19 cellular contexts compared by ENCODE assay signal in the genomic region with DNA sequence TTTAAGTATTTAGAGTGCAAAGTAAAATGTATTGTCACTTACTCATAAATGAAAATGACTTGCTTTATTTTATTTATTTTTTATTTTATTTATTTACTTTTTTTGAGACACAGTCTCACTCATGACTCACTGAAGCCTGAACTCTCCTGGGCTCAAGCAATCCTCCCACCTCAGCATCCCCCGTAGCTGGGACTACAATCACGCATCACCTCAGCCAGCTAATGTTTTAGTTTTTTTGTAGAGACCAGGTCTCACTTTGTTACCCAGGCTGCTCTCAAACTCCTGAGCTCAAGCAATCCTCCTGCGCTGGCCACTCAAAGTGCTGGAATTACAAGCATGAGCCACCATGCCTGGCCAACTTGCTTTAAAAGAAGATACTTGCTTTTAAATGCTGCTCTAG.
A peak's percentile ranks its signal among the peaks of the same experiment; 100 is the strongest.
DNase-seq lines count a peak whose midpoint lies in the region; ATAC-seq and TF ChIP-seq lines count a peak whose summit lies in the region.
"Had no signal": no experiment of that assay in that cellular context is flagged by ENCODE, and none has a peak within 500 bp of the region (broad histone marks: within the 10 kb centered on the region; RNA-seq: fewer than 3 reads in every experiment).

No MANE protein-coding gene starts in this region.

- H3K27me3 ChIP-seq in OCI-LY1 (ENCODE audit: insufficient read depth, low read length) (no peaks in the 10 kb centered on the region), endodermal cell (ENCODE audit: control insufficient read depth, insufficient read depth, low read length, poor library complexity, severe bottlenecking) (no peaks in the 10 kb centered on the region), brain microvascular endothelial cell (replicated peaks) (no peaks in the 10 kb centered on the region)
- no peaks in the 10 kb centered on the region for H3K27me3 ChIP-seq in CD8-positive, alpha-beta memory T cell (ENCODE audit: insufficient read depth, low read length, poor library complexity, severe bottlenecking)
- H3K27me3 ChIP-seq: BE2C had no signal

- no peaks in the 10 kb centered on the region for H3K36me3 Mint-ChIP-seq in endodermal cell (ENCODE audit: low read depth)
- H3K36me3 Mint-ChIP-seq in neural crest cell (ENCODE audit: low read depth) = no peaks in the 10 kb centered on the region
- no peaks in the 10 kb centered on the region for H3K36me3 Mint-ChIP-seq in CD8-positive, alpha-beta memory T cell
- H3K36me3 Mint-ChIP-seq: CD4-positive, alpha-beta memory T cell had no signal

- DNase-seq in endodermal cell (no peak), neural crest cell (ENCODE audit: low read depth, low spot score) (no peak), anterior cingulate cortex (lab: John Stamatoyannopoulos, UW) (no peak), brain microvascular endothelial cell (no peak)
- DNase-seq in CD8-positive, alpha-beta memory T cell = no peak
- DNase-seq: ACHN; BE2C; CD4-positive, alpha-beta memory T cell; COR-L47; DMS153; DMS79 treated with DMSO at 0.1 percent for 48 hours; EL; GOT3 had no signal

- H3K27ac ChIP-seq in OCI-LY1 (ENCODE audit: low read depth, low read length, poor library complexity, severe bottlenecking) (no peak overlapping the region), endodermal cell (ENCODE audit: low read depth, low read length) (no peak overlapping the region), brain microvascular endothelial cell (no peak overlapping the region)
- no peak overlapping the region for H3K27ac ChIP-seq in CD8-positive, alpha-beta memory T cell (ENCODE audit: low read depth, low read length)
- H3K27ac ChIP-seq: C4-2B, HL-60 had no signal

- in situ Hi-C loops in brain microvascular endothelial cell (cut with HindIII; ENCODE audit: low pct_ligation_motif_present, low sequenced_read_pairs) = no loop called here

- H3K4me3 Mint-ChIP-seq in endodermal cell (no peak overlapping the region), neural crest cell (no peak overlapping the region)
- no peak overlapping the region for H3K4me3 Mint-ChIP-seq in CD8-positive, alpha-beta memory T cell
- H3K4me3 Mint-ChIP-seq: CD4-positive, alpha-beta memory T cell had no signal

- H3K4me1 Mint-ChIP-seq in endodermal cell = peaks cover 15% of the 10 kb centered on the region
- H3K4me1 Mint-ChIP-seq in neural crest cell = peaks cover 30% of the 10 kb centered on the region
- H3K4me1 Mint-ChIP-seq in CD8-positive, alpha-beta memory T cell = no peaks in the 10 kb centered on the region
- H3K4me1 Mint-ChIP-seq: CD4-positive, alpha-beta memory T cell had no signal

- no peaks in the 10 kb centered on the region for H3K79me2 ChIP-seq in OCI-LY1 (ENCODE audit: insufficient read depth, low read length)

- H3K9me3 ChIP-seq in OCI-LY1 (ENCODE audit: low read length) (no peaks in the 10 kb centered on the region), endodermal cell (ENCODE audit: control insufficient read depth, low read length) (no peaks in the 10 kb centered on the region)
- H3K9me3 ChIP-seq in CD8-positive, alpha-beta memory T cell (ENCODE audit: low read length) = no peaks in the 10 kb centered on the region
- H3K9me3 ChIP-seq: BE2C, HAP-1 had no signal

- H3K9ac ChIP-seq in OCI-LY1 (ENCODE audit: low read length) (no peak overlapping the region), endodermal cell (ENCODE audit: extremely low read depth, low read length, poor library complexity, severe bottlenecking) (no peak overlapping the region)

- H3K9me3 Mint-ChIP-seq in endodermal cell = no peaks in the 10 kb centered on the region
- H3K9me3 Mint-ChIP-seq in neural crest cell = peaks cover 2% of the 10 kb centered on the region
- H3K9me3 Mint-ChIP-seq in CD8-positive, alpha-beta memory T cell = peaks cover 0 to 12% (median 5%) of the 10 kb centered on the region in 5 donors

- no peak for ATAC-seq in GM21381 (IDR thresholded peaks at IDR 0.05; ENCODE audit: unreplicated experiment)
- ATAC-seq: K562 had no signal

- no peaks in the 10 kb centered on the region for H3K9me2 ChIP-seq in OCI-LY1 (ENCODE audit: low read depth, low read length)

- H3K36me3 ChIP-seq in OCI-LY1 (ENCODE audit: insufficient read depth, low read length) = no peaks in the 10 kb centered on the region
- no peaks in the 10 kb centered on the region for H3K36me3 ChIP-seq in endodermal cell (ENCODE audit: control insufficient read depth, insufficient read depth, low read length)
- no peaks in the 10 kb centered on the region for H3K36me3 ChIP-seq in CD8-positive, alpha-beta memory T cell (ENCODE audit: insufficient read depth, low read length)
- no peaks in the 10 kb centered on the region for H3K36me3 ChIP-seq in brain microvascular endothelial cell (replicated peaks)
- H3K36me3 ChIP-seq: BE2C, HAP-1 had no signal

- CTCF ChIA-PET in CD8-positive, alpha-beta memory T cell (lab: Charles Lee) = no interaction called here

- H3K27me3 Mint-ChIP-seq in endodermal cell (ENCODE audit: insufficient read depth) (no peaks in the 10 kb centered on the region), neural crest cell (ENCODE audit: low read depth) (no peaks in the 10 kb centered on the region)
- no peaks in the 10 kb centered on the region for H3K27me3 Mint-ChIP-seq in CD8-positive, alpha-beta memory T cell
- H3K27me3 Mint-ChIP-seq: CD4-positive, alpha-beta memory T cell had no signal

- TF ChIP-seq CTCF in OCI-LY1 (IDR thresholded peaks at IDR 0.05; ENCODE audit: low read length) (no peak), endodermal cell (conservative IDR thresholded peaks at IDR 0.05) (no peak), neural crest cell (conservative IDR thresholded peaks at IDR 0.05) (no peak), brain microvascular endothelial cell (IDR thresholded peaks at IDR 0.05; ENCODE audit: low read depth, low read length, missing control alignments) (no peak)

- H3F3A ChIP-seq in OCI-LY1 (ENCODE audit: insufficient read depth, low read length) = no peaks in the 10 kb centered on the region

- peak overlapping the region; percentile 94; the same call in 1 of the 2 replicates for H2AFZ ChIP-seq in OCI-LY1 (ENCODE audit: low read length)

- POLR2A ChIA-PET in CD8-positive, alpha-beta memory T cell (lab: Charles Lee) = no interaction called here

- H3K27ac Mint-ChIP-seq in endodermal cell (peak overlapping the region; percentile 69), neural crest cell (ENCODE audit: unreplicated experiment) (peak overlapping the region; percentile 50)
- H3K27ac Mint-ChIP-seq in CD8-positive, alpha-beta memory T cell = no peak overlapping the region
- H3K27ac Mint-ChIP-seq: CD4-positive, alpha-beta memory T cell had no signal

- H3K4me1 ChIP-seq in OCI-LY1 (ENCODE audit: insufficient read depth, low read length, severe bottlenecking) = peaks cover 33% of the 10 kb centered on the region
- no peaks in the 10 kb centered on the region for H3K4me1 ChIP-seq in endodermal cell (ENCODE audit: control insufficient read depth, insufficient read depth, low read length)
- H3K4me1 ChIP-seq in CD8-positive, alpha-beta memory T cell (ENCODE audit: insufficient read depth, low read length) = no peaks in the 10 kb centered on the region
- H3K4me1 ChIP-seq: BE2C had no signal

- 87 to 100% methylated on average over 1 to 3 of the region's 3 CpGs for WGBS in endodermal cell (ENCODE audit: insufficient coverage in 1 of 2, insufficient read length in 1 of 2), 2 experiments

- H3K4me2 ChIP-seq in OCI-LY1 (ENCODE audit: low read length) = no peak overlapping the region

- no peak overlapping the region for H3K4me3 ChIP-seq in OCI-LY1 (ENCODE audit: low read depth, low read length, poor library complexity, severe bottlenecking)
- H3K4me3 ChIP-seq in endodermal cell (ENCODE audit: low read length) = no peak overlapping the region
- no peak overlapping the region for H3K4me3 ChIP-seq in CD8-positive, alpha-beta memory T cell (ENCODE audit: low read length)
- H3K4me3 ChIP-seq in brain microvascular endothelial cell (ENCODE audit: low read depth, low read length) = no peak overlapping the region
- H3K4me3 ChIP-seq: HAP-1, K562 had no signal

- H4K20me1 ChIP-seq in OCI-LY1 (ENCODE audit: insufficient read depth, low read length) = no peaks in the 10 kb centered on the region

Comparison
In these comparisons a context has a peak if more than half of its experiments do, and no peak if none do; other contexts are left out.
1. H3K27ac Mint-ChIP-seq: peak in endodermal cell (single experiment) and neural crest cell (single experiment); none in CD8-positive, alpha-beta memory T cell (0 of 8).